Comparison of ENCODE assay signal across 1 cellular context in the genomic region with DNA sequence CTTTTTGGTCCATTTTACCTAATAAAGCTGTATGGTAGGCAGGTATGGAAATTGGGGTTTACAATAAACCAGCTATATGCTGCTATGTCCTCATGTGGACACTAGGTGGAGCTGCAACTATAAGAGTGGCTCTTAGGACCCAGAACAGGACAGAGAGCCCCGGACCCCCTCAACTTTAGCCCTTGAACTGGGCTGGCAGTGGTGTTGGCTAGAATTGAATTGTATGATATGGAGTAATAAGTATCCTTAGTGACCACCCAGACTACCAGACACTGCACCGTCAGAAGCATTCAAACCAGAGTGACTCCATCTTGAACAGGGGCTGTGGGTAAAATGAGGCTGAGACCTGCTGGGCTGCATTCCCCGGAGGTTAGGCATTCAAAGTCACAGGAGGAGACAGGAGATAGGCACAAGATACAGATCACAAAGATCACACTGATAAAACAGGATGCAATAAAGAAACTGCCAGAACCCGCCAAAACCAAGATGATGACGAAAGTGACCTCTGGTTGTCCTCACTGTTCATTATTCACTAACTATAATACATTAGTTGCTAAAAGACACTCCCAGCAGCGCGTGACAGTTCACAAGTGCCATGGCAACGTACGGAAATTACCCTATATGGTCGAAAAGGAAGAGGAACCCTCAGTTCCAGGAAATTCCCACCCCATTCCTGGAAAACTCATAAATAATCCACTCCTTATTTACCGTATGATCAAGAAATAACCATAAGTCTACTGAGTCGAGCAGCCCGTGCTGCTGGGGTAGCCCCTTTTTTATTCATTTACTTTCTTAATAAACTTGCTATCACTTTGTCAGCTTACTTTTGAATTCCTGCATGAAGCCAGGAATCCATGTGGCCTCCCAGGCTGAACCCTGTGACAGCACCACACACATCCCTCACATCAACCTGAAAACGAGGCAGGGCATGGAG.
TF ChIP-seq lines count a peak whose summit lies in the region.

No MANE protein-coding gene starts in this region.

TF ChIP-seq in K562, 482 proteins besides CTCF, POLR2A, EP300 and RAD21 (continued from another document and continues in another):
- TF ChIP-seq, protein P1, sequence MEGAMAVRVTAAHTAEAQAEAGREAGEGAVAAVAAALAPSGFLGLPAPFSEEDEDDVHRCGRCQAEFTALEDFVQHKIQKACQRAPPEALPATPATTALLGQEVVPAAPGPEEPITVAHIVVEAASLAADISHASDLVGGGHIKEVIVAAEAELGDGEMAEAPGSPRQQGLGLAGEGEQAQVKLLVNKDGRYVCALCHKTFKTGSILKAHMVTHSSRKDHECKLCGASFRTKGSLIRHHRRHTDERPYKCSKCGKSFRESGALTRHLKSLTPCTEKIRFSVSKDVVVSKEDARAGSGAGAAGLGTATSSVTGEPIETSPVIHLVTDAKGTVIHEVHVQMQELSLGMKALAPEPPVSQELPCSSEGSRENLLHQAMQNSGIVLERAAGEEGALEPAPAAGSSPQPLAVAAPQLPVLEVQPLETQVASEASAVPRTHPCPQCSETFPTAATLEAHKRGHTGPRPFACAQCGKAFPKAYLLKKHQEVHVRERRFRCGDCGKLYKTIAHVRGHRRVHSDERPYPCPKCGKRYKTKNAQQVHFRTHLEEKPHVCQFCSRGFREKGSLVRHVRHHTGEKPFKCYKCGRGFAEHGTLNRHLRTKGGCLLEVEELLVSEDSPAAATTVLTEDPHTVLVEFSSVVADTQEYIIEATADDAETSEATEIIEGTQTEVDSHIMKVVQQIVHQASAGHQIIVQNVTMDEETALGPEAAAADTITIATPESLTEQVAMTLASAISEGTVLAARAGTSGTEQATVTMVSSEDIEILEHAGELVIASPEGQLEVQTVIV (CRISPR knock-in tag; IDR thresholded peaks at IDR 0.05; ENCODE audit: borderline replicate concordance): peak; percentile 93
- TF ChIP-seq MECOM (CRISPR knock-in tag; IDR thresholded peaks at IDR 0.05) (peak; percentile 100), ZNF699 (CRISPR knock-in tag; IDR thresholded peaks at IDR 0.05; ENCODE audit: insufficient replicate concordance) (peak; percentile 99), FUS (optimal IDR thresholded peaks at IDR 0.05; ENCODE audit: low read depth, low read length) (no peak), ZSCAN29 (IDR thresholded peaks at IDR 0.05) (no peak), ZNF584 (CRISPR knock-in tag; IDR thresholded peaks at IDR 0.05; ENCODE audit: low read depth) (peak; percentile 100), HDAC1 (IDR thresholded peaks at IDR 0.05) (peak in 1 of 2 experiments; percentile 76; a peak in 1 of 4 replicates), ZNF217 (CRISPR knock-in tag; IDR thresholded peaks at IDR 0.05) (no peak), EHMT2 (IDR thresholded peaks at IDR 0.05) (no peak), HMGN3 (IDR thresholded peaks at IDR 0.05; ENCODE audit: borderline replicate concordance, extremely low read depth, insufficient read length, low read depth, low read length) (no peak), U2AF1 (optimal IDR thresholded peaks at IDR 0.05; ENCODE audit: low read depth, low read length) (no peak), ZNF175 (CRISPR knock-in tag; IDR thresholded peaks at IDR 0.05; ENCODE audit: low read depth) (peak; percentile 100), CHCHD3 (CRISPR knock-in tag; IDR thresholded peaks at IDR 0.05) (peak; percentile 97), BCL6 (CRISPR knock-in tag; IDR thresholded peaks at IDR 0.05) (peak; percentile 100), LARP7 (IDR thresholded peaks at IDR 0.05) (no peak; the same call in 1 of the 2 replicates), ZNF707 (CRISPR knock-in tag; conservative IDR thresholded peaks at IDR 0.05) (peak; percentile 96), ZBTB8A (IDR thresholded peaks at IDR 0.05; ENCODE audit: partially characterized antibody) (no peak), GABPB2 (CRISPR knock-in tag; conservative IDR thresholded peaks at IDR 0.05) (peak; percentile 99), NEUROD1 (IDR thresholded peaks at IDR 0.05; ENCODE audit: borderline replicate concordance, low read depth, low read length, partially characterized antibody) (peak; percentile 51), CCAR2 (IDR thresholded peaks at IDR 0.05; ENCODE audit: low read depth, low read length) (no peak), KAT8 (IDR thresholded peaks at IDR 0.05; ENCODE audit: low read depth) (no peak), TEAD2 (tag; IDR thresholded peaks at IDR 0.05) (peak; percentile 100), FOXJ3 (CRISPR knock-in tag; IDR thresholded peaks at IDR 0.05) (no peak), LEF1 (IDR thresholded peaks at IDR 0.05) (peak; percentile 59), ZNF23 (CRISPR knock-in tag; IDR thresholded peaks at IDR 0.05) (peak; percentile 98), THRAP3 (IDR thresholded peaks at IDR 0.05; ENCODE audit: borderline replicate concordance) (no peak; the same call in 1 of the 2 replicates), PCBP1 (IDR thresholded peaks at IDR 0.05; ENCODE audit: low read depth, low read length, poor library complexity, severe bottlenecking) (no peak), NCOA6 (IDR thresholded peaks at IDR 0.05) (peak; percentile 41; the same call in 1 of the 2 replicates), DDX20 (tag; IDR thresholded peaks at IDR 0.05; ENCODE audit: low read depth) (peak; percentile 100), RBM15 (IDR thresholded peaks at IDR 0.05; ENCODE audit: insufficient read depth, low read length) (no peak), ADNP (tag; IDR thresholded peaks at IDR 0.05) (peak; percentile 80; the same call in 1 of the 2 replicates), ZNF431 (CRISPR knock-in tag; IDR thresholded peaks at IDR 0.05) (no peak), SP2 (IDR thresholded peaks at IDR 0.05; ENCODE audit: extremely low read depth, low read depth, low read length, poor library complexity, severe bottlenecking) (no peak), TAF9B (IDR thresholded peaks at IDR 0.05; ENCODE audit: partially characterized antibody) (peak; percentile 47), XRCC3 (IDR thresholded peaks at IDR 0.05) (no peak), RNF2 (IDR thresholded peaks at IDR 0.05) (peak; percentile 68; the same call in 1 of the 2 replicates), ZZZ3 (IDR thresholded peaks at IDR 0.05) (no peak), ZNF436 (CRISPR knock-in tag; IDR thresholded peaks at IDR 0.05) (peak; percentile 70; the same call in 1 of the 2 replicates), HOXB6 (CRISPR knock-in tag; IDR thresholded peaks at IDR 0.05; ENCODE audit: borderline replicate concordance) (peak; percentile 98), GTF2A2 (tag; IDR thresholded peaks at IDR 0.05) (peak; percentile 99), PHF21A (IDR thresholded peaks at IDR 0.05; ENCODE audit: borderline replicate concordance, low read depth) (0 out of 2 replicates have a peak, but pooled peaks have one; percentile 31), SAFB2 (IDR thresholded peaks at IDR 0.05; ENCODE audit: borderline replicate concordance, low read depth, low read length, severe bottlenecking) (no peak), NELFE (IDR thresholded peaks at IDR 0.05; ENCODE audit: insufficient read depth, insufficient read length) (no peak), MTF1 (CRISPR knock-in tag; IDR thresholded peaks at IDR 0.05; ENCODE audit: borderline replicate concordance) (peak; percentile 100), TAF1 (IDR thresholded peaks at IDR 0.05; ENCODE audit: control insufficient read depth, extremely low read depth, insufficient read depth, low read length, severe bottlenecking) (no peak), MXI1 (IDR thresholded peaks at IDR 0.05; ENCODE audit: low read depth, low read length) (peak; percentile 88), RFX5 (IDR thresholded peaks at IDR 0.05; ENCODE audit: low read depth, low read length) (no peak), ILK (tag; IDR thresholded peaks at IDR 0.05; ENCODE audit: borderline replicate concordance, low read depth) (peak; percentile 99), EGR1 (conservative IDR thresholded peaks at IDR 0.05) (peak; percentile 72), MEIS2 (IDR thresholded peaks at IDR 0.05; ENCODE audit: partially characterized antibody) (peak; percentile 96), ZNF354B (CRISPR knock-in tag; IDR thresholded peaks at IDR 0.05) (peak; percentile 99), ZNF408 (CRISPR knock-in tag; IDR thresholded peaks at IDR 0.05; ENCODE audit: low read depth) (peak; percentile 91), KDM5B (IDR thresholded peaks at IDR 0.05; ENCODE audit: insufficient replicate concordance, low read depth, low read length) (no peak), DIDO1 (tag; IDR thresholded peaks at IDR 0.05; ENCODE audit: low read depth) (peak; percentile 99), STAT5A (IDR thresholded peaks at IDR 0.05; ENCODE audit: borderline replicate concordance, low read length) (peak; percentile 98), MTA1 (IDR thresholded peaks at IDR 0.05; ENCODE audit: borderline replicate concordance) (peak; percentile 95)
- TF ChIP-seq, protein P2, sequence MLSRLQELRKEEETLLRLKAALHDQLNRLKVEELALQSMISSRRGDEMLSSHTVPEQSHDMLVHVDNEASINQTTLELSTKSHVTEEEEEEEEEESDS (CRISPR knock-in tag; IDR thresholded peaks at IDR 0.05): peak; percentile 88
- TF ChIP-seq, protein P3, sequence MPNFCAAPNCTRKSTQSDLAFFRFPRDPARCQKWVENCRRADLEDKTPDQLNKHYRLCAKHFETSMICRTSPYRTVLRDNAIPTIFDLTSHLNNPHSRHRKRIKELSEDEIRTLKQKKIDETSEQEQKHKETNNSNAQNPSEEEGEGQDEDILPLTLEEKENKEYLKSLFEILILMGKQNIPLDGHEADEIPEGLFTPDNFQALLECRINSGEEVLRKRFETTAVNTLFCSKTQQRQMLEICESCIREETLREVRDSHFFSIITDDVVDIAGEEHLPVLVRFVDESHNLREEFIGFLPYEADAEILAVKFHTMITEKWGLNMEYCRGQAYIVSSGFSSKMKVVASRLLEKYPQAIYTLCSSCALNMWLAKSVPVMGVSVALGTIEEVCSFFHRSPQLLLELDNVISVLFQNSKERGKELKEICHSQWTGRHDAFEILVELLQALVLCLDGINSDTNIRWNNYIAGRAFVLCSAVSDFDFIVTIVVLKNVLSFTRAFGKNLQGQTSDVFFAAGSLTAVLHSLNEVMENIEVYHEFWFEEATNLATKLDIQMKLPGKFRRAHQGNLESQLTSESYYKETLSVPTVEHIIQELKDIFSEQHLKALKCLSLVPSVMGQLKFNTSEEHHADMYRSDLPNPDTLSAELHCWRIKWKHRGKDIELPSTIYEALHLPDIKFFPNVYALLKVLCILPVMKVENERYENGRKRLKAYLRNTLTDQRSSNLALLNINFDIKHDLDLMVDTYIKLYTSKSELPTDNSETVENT (CRISPR knock-in tag; IDR thresholded peaks at IDR 0.05): peak; percentile 77; the same call in 1 of the 2 replicates
- TF ChIP-seq, protein P4, sequence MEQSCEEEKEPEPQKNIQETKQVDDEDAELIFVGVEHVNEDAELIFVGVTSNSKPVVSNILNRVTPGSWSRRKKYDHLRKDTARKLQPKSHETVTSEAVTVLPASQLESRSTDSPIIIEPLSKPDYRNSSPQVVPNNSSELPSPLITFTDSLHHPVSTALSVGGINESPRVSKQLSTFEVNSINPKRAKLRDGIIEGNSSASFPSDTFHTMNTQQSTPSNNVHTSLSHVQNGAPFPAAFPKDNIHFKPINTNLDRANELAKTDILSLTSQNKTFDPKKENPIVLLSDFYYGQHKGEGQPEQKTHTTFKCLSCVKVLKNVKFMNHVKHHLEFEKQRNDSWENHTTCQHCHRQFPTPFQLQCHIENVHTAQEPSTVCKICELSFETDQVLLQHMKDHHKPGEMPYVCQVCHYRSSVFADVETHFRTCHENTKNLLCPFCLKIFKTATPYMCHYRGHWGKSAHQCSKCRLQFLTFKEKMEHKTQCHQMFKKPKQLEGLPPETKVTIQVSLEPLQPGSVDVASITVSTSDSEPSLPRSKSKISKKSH (CRISPR knock-in tag; IDR thresholded peaks at IDR 0.05): peak; percentile 98
- TF ChIP-seq, protein P5, sequence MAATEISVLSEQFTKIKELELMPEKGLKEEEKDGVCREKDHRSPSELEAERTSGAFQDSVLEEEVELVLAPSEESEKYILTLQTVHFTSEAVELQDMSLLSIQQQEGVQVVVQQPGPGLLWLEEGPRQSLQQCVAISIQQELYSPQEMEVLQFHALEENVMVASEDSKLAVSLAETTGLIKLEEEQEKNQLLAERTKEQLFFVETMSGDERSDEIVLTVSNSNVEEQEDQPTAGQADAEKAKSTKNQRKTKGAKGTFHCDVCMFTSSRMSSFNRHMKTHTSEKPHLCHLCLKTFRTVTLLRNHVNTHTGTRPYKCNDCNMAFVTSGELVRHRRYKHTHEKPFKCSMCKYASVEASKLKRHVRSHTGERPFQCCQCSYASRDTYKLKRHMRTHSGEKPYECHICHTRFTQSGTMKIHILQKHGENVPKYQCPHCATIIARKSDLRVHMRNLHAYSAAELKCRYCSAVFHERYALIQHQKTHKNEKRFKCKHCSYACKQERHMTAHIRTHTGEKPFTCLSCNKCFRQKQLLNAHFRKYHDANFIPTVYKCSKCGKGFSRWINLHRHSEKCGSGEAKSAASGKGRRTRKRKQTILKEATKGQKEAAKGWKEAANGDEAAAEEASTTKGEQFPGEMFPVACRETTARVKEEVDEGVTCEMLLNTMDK (IDR thresholded peaks at IDR 0.05; ENCODE audit: borderline replicate concordance, insufficient read depth, low read depth, low read length, poor library complexity, severe bottlenecking): no peak
- TF ChIP-seq, protein P6, sequence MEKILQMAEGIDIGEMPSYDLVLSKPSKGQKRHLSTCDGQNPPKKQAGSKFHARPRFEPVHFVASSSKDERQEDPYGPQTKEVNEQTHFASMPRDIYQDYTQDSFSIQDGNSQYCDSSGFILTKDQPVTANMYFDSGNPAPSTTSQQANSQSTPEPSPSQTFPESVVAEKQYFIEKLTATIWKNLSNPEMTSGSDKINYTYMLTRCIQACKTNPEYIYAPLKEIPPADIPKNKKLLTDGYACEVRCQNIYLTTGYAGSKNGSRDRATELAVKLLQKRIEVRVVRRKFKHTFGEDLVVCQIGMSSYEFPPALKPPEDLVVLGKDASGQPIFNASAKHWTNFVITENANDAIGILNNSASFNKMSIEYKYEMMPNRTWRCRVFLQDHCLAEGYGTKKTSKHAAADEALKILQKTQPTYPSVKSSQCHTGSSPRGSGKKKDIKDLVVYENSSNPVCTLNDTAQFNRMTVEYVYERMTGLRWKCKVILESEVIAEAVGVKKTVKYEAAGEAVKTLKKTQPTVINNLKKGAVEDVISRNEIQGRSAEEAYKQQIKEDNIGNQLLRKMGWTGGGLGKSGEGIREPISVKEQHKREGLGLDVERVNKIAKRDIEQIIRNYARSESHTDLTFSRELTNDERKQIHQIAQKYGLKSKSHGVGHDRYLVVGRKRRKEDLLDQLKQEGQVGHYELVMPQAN (IDR thresholded peaks at IDR 0.05; ENCODE audit: borderline replicate concordance): no peak
- TF ChIP-seq, protein P7, sequence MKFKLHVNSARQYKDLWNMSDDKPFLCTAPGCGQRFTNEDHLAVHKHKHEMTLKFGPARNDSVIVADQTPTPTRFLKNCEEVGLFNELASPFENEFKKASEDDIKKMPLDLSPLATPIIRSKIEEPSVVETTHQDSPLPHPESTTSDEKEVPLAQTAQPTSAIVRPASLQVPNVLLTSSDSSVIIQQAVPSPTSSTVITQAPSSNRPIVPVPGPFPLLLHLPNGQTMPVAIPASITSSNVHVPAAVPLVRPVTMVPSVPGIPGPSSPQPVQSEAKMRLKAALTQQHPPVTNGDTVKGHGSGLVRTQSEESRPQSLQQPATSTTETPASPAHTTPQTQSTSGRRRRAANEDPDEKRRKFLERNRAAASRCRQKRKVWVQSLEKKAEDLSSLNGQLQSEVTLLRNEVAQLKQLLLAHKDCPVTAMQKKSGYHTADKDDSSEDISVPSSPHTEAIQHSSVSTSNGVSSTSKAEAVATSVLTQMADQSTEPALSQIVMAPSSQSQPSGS (CRISPR knock-in tag; IDR thresholded peaks at IDR 0.05): no peak
